In the genomic region with DNA sequence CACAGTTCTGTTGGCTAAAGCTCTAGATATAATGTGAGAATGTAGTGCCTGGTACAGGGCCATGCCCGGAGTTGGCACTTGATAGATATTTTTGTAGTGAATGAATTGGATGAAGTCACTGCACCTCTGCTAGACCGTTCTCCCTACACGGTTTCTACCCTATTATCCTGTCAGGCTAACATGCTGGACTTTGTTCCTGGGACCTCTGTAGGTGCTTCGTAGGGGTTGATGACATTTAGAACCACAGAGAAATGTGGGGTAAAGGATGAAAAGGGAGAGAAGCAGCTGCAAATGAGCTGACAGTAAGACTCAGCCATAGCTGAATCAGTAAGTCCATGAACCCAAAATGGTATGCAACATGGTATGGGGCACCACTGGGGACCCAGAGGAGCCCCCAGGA, we compare ENCODE assay signal across 33 cellular contexts. TPM values are rescaled to one million over a fixed set of nuclear protein-coding genes. Genes with fewer than 3 reads are reported as not detected.
"Had no signal": no experiment of that assay in that cellular context is flagged by ENCODE, and none has a peak within 500 bp of the region (broad histone marks: within the 10 kb centered on the region; RNA-seq: fewer than 3 reads in every experiment).

No MANE protein-coding gene starts in this region.

- H3K4me3 ChIP-seq: ovary, psoas muscle, skin epidermis, smooth muscle cell, spleen, suprapubic skin, testis, tibial artery, transverse colon, upper lobe of right lung, uterus had no signal

- H3K4me2 ChIP-seq: smooth muscle cell had no signal

- DNase-seq: naive thymus-derived CD4-positive, alpha-beta T cell; natural killer cell; occipital lobe; ovary; posterior cingulate gyrus; psoas muscle; right cardiac atrium; spleen; stimulated activated CD4-positive, alpha-beta T cell treated with anti-CD3 and anti-CD28 coated beads, Interleukin-12 subunit alpha, Interleukin-12 subunit beta, amount 100 ng/mL, for 4 hours; stimulated activated CD4-positive, alpha-beta T cell treated with anti-CD3 and anti-CD28 coated beads, Interleukin-1b, Interleukin-23, amount 100 ng/mL, for 48 hours; stimulated activated CD4-positive, alpha-beta T cell treated with anti-CD3 and anti-CD28 coated beads, Interleukin-4, amount 100 ng/mL, for 1 hour; stimulated activated CD4-positive, alpha-beta T cell treated with anti-CD3 and anti-CD28 coated beads, Interleukin-4, amount 100 ng/mL, for 4 hours; stimulated activated CD8-positive, alpha-beta memory T cell treated with anti-CD3 and anti-CD28 coated beads, Interleukin-4, amount 100 ng/mL, for 48 hours; stimulated activated naive CD4-positive, alpha-beta T cell; stimulated activated naive CD8-positive, alpha-beta T cell treated with anti-CD3 and anti-CD28 coated beads, Interleukin-15, amount 100 ng/mL, for 72 hours; stimulated activated naive CD8-positive, alpha-beta T cell treated with anti-CD3 and anti-CD28 coated beads, Interleukin-15, Interleukin-2, amounts not matched to agents 100 U/mL and 50 U/mL, for 24 hours; substantia nigra; testis; tibial artery; transverse colon; upper lobe of right lung; uterus had no signal

- H3K36me3 Mint-ChIP-seq: natural killer cell, type B pancreatic cell had no signal

- H3K79me2 ChIP-seq: parathyroid adenoma had no signal

- H3K9me3 Mint-ChIP-seq: natural killer cell, type B pancreatic cell had no signal

- H3K27ac Mint-ChIP-seq: naive thymus-derived CD4-positive, alpha-beta T cell; natural killer cell; nephron; progenitor cell of endocrine pancreas; stimulated activated memory B cell treated with anti-CD40 and anti-IgM and Interleukin-4, amounts not matched to agents 10 μg/mL and 1 μg/mL and 100 μg/mL, for 72 hours; stimulated activated naive CD8-positive, alpha-beta T cell treated with anti-CD3 and anti-CD28 coated beads, Interleukin-15, amount 100 ng/mL, for 72 hours; type B pancreatic cell had no signal

- H3K27me3 ChIP-seq: ovary, testis, tibial artery, upper lobe of right lung, uterus had no signal

- H3K36me3 ChIP-seq: neutrophil, ovary, spleen, suprapubic skin, tibial artery, transverse colon, upper lobe of right lung, uterus had no signal

- H3K4me3 Mint-ChIP-seq: naive thymus-derived CD4-positive, alpha-beta T cell; natural killer cell; nephron; stimulated activated memory B cell treated with anti-CD40 and anti-IgM and Interleukin-4, amounts not matched to agents 10 μg/mL and 1 μg/mL and 100 μg/mL, for 72 hours; stimulated activated naive CD8-positive, alpha-beta T cell treated with anti-CD3 and anti-CD28 coated beads, Interleukin-15, amount 100 ng/mL, for 72 hours; type B pancreatic cell had no signal

- ATAC-seq: naive thymus-derived CD4-positive, alpha-beta T cell; natural killer cell; psoas muscle; right cardiac atrium; sciatic nerve; stimulated activated memory B cell treated with anti-CD40 and anti-IgM and Interleukin-4, amounts not matched to agents 10 μg/mL and 1 μg/mL and 100 μg/mL, for 72 hours; stimulated activated naive CD8-positive, alpha-beta T cell treated with anti-CD3 and anti-CD28 coated beads, Interleukin-15, amount 100 ng/mL, for 72 hours; stimulated activated naive CD8-positive, alpha-beta T cell treated with anti-CD3 and anti-CD28 coated beads, Interleukin-15, Interleukin-2, amounts not matched to agents 100 U/mL and 50 U/mL, for 24 hours; upper lobe of right lung had no signal

- H3K4me1 Mint-ChIP-seq: natural killer cell had no signal

- H3K9me3 ChIP-seq: neutrophil, psoas muscle, suprapubic skin, testis, tibial artery, transverse colon, upper lobe of right lung, uterus had no signal

- H2AFZ ChIP-seq: parathyroid adenoma had no signal

- H3K27ac ChIP-seq: neutrophil, ovary, parathyroid adenoma, psoas muscle, skin epidermis, spleen, suprapubic skin, testis, tibial artery, transverse colon, upper lobe of right lung, uterus had no signal

- H3K4me1 ChIP-seq: psoas muscle, testis, upper lobe of right lung, uterus had no signal

- H3K9ac ChIP-seq: parathyroid adenoma had no signal

RNA-seq across cellular contexts. Expression of a gene that starts 4.1 kb away (rescaled TPM):
- polyA plus RNA-seq: neural cell had no signal
